1 cellular context compared by ENCODE assay signal in genomic region chr14:37810094-37810801, GRCh38.
TF ChIP-seq lines count a peak whose summit lies in the region.

No MANE protein-coding gene starts in this region.

TF ChIP-seq in HepG2, 621 proteins besides CTCF, POLR2A, EP300 and RAD21 (continued from another document):
- TF ChIP-seq, protein P1, sequence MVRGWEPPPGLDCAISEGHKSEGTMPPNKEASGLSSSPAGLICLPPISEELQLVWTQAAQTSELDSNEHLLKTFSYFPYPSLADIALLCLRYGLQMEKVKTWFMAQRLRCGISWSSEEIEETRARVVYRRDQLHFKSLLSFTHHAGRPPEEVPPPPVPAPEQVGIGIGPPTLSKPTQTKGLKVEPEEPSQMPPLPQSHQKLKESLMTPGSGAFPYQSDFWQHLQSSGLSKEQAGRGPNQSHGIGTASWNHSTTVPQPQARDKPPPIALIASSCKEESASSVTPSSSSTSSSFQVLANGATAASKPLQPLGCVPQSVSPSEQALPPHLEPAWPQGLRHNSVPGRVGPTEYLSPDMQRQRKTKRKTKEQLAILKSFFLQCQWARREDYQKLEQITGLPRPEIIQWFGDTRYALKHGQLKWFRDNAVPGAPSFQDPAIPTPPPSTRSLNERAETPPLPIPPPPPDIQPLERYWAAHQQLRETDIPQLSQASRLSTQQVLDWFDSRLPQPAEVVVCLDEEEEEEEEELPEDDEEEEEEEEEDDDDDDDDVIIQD (CRISPR knock-in tag; IDR thresholded peaks at IDR 0.05; ENCODE audit: low read depth) = 0 out of 2 replicates have a peak, but pooled peaks have one; percentile 25
- TF ChIP-seq PITX1 (CRISPR knock-in tag; IDR thresholded peaks at IDR 0.05) (0 out of 2 replicates have a peak, but pooled peaks have one; percentile 36), ZFP36L1 (CRISPR knock-in tag; IDR thresholded peaks at IDR 0.05) (0 out of 2 replicates have a peak, but pooled peaks have one; percentile 20), GABPA (IDR thresholded peaks at IDR 0.05; ENCODE audit: low read depth, low read length) (no peak), GABPA (CRISPR knock-in tag; IDR thresholded peaks at IDR 0.05; ENCODE audit: low read depth) (no peak), CCDC6 (CRISPR knock-in tag; IDR thresholded peaks at IDR 0.05) (no peak), ZNF264 (CRISPR knock-in tag; IDR thresholded peaks at IDR 0.05) (peak; percentile 82; the same call in 1 of the 2 replicates), ZFP62 (CRISPR knock-in tag; IDR thresholded peaks at IDR 0.05) (0 out of 2 replicates have a peak, but pooled peaks have one; percentile 49), ZBTB21 (CRISPR knock-in tag; IDR thresholded peaks at IDR 0.05) (no peak), TMF1 (CRISPR knock-in tag; IDR thresholded peaks at IDR 0.05; ENCODE audit: low read depth) (no peak), NFIB (CRISPR knock-in tag; IDR thresholded peaks at IDR 0.05; ENCODE audit: borderline replicate concordance) (no peak), MEIS1 (CRISPR knock-in tag; IDR thresholded peaks at IDR 0.05; ENCODE audit: borderline replicate concordance) (no peak), ZNF564 (CRISPR knock-in tag; IDR thresholded peaks at IDR 0.05) (no peak), ZMYM4 (CRISPR knock-in tag; IDR thresholded peaks at IDR 0.05) (0 out of 2 replicates have a peak, but pooled peaks have one; percentile 18), ZNF431 (CRISPR knock-in tag; IDR thresholded peaks at IDR 0.05; ENCODE audit: borderline replicate concordance, low read depth) (peak; percentile 54; the same call in 1 of the 2 replicates)
- TF ChIP-seq, protein P2, sequence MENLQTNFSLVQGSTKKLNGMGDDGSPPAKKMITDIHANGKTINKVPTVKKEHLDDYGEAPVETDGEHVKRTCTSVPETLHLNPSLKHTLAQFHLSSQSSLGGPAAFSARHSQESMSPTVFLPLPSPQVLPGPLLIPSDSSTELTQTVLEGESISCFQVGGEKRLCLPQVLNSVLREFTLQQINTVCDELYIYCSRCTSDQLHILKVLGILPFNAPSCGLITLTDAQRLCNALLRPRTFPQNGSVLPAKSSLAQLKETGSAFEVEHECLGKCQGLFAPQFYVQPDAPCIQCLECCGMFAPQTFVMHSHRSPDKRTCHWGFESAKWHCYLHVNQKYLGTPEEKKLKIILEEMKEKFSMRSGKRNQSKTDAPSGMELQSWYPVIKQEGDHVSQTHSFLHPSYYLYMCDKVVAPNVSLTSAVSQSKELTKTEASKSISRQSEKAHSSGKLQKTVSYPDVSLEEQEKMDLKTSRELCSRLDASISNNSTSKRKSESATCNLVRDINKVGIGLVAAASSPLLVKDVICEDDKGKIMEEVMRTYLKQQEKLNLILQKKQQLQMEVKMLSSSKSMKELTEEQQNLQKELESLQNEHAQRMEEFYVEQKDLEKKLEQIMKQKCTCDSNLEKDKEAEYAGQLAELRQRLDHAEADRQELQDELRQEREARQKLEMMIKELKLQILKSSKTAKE (CRISPR knock-in tag; IDR thresholded peaks at IDR 0.05; ENCODE audit: borderline replicate concordance) = no peak
- TF ChIP-seq, protein P3, sequence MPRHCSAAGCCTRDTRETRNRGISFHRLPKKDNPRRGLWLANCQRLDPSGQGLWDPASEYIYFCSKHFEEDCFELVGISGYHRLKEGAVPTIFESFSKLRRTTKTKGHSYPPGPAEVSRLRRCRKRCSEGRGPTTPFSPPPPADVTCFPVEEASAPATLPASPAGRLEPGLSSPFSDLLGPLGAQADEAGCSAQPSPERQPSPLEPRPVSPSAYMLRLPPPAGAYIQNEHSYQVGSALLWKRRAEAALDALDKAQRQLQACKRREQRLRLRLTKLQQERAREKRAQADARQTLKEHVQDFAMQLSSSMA (CRISPR knock-in tag; IDR thresholded peaks at IDR 0.05) = 0 out of 2 replicates have a peak, but pooled peaks have one; percentile 7
- TF ChIP-seq, protein P4, sequence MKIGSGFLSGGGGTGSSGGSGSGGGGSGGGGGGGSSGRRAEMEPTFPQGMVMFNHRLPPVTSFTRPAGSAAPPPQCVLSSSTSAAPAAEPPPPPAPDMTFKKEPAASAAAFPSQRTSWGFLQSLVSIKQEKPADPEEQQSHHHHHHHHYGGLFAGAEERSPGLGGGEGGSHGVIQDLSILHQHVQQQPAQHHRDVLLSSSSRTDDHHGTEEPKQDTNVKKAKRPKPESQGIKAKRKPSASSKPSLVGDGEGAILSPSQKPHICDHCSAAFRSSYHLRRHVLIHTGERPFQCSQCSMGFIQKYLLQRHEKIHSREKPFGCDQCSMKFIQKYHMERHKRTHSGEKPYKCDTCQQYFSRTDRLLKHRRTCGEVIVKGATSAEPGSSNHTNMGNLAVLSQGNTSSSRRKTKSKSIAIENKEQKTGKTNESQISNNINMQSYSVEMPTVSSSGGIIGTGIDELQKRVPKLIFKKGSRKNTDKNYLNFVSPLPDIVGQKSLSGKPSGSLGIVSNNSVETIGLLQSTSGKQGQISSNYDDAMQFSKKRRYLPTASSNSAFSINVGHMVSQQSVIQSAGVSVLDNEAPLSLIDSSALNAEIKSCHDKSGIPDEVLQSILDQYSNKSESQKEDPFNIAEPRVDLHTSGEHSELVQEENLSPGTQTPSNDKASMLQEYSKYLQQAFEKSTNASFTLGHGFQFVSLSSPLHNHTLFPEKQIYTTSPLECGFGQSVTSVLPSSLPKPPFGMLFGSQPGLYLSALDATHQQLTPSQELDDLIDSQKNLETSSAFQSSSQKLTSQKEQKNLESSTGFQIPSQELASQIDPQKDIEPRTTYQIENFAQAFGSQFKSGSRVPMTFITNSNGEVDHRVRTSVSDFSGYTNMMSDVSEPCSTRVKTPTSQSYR (CRISPR knock-in tag; IDR thresholded peaks at IDR 0.05; ENCODE audit: borderline replicate concordance) = no peak
- TF ChIP-seq, protein P5, sequence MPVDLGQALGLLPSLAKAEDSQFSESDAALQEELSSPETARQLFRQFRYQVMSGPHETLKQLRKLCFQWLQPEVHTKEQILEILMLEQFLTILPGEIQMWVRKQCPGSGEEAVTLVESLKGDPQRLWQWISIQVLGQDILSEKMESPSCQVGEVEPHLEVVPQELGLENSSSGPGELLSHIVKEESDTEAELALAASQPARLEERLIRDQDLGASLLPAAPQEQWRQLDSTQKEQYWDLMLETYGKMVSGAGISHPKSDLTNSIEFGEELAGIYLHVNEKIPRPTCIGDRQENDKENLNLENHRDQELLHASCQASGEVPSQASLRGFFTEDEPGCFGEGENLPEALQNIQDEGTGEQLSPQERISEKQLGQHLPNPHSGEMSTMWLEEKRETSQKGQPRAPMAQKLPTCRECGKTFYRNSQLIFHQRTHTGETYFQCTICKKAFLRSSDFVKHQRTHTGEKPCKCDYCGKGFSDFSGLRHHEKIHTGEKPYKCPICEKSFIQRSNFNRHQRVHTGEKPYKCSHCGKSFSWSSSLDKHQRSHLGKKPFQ (CRISPR knock-in tag; IDR thresholded peaks at IDR 0.05; ENCODE audit: insufficient replicate concordance) = no peak
TF ChIP-seq in HepG2: peak in this region for 9.
